Comparison of ENCODE assay signal across 35 cellular contexts in the genomic region with DNA sequence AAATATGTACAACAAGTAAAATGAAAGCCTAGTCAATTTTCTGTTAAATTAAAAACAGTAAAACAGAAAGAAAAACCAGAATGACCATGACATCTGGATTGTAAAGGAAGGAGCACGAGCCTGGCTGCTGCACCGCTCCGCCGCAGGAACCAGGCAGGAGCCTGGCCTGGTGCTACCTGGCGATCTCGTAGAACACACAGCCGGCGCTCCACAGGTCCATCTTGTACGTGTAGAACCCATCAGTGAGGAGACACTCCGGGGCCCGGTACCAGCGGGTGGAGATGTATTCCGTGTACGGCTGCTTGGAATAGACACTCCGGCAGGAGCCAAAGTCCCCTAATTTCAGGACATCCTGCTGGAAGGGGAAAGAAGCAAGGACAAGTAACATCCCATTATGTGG.
"Had no signal": no experiment of that assay in that cellular context is flagged by ENCODE, and none has a peak within 500 bp of the region (broad histone marks: within the 10 kb centered on the region; RNA-seq: fewer than 3 reads in every experiment).

No MANE protein-coding gene starts in this region.

- H3K4me1 ChIP-seq: adrenal gland, breast epithelium had no signal

- H3K27ac ChIP-seq: adrenal gland, body of pancreas, brain microvascular endothelial cell, breast epithelium, VCaP had no signal

- H3K27ac Mint-ChIP-seq: activated B cell treated with CpG ODN at 0.5 μM for 24 hours; activated CD4-positive, alpha-beta memory T cell treated with anti-CD3 and anti-CD28 coated beads for 36 hours; activated CD4-positive, alpha-beta T cell treated with anti-CD3 and anti-CD28 coated beads, Interleukin-2, amount 10 ng/mL, durations not matched to agents 24 days and 14 days; activated CD8-positive, alpha-beta T cell treated with anti-CD3 and anti-CD28 coated beads for 36 hours; activated naive CD4-positive, alpha-beta T cell treated with anti-CD3 and anti-CD28 coated beads for 36 hours; activated naive CD4-positive, alpha-beta T cell treated with anti-CD3 and anti-CD28 coated beads, Interleukin-2, amount 50 U/mL, for 72 hours; activated naive CD8-positive, alpha-beta T cell treated with anti-CD3 and anti-CD28 coated beads for 36 hours; activated T-cell treated with anti-CD3 and anti-CD28 coated beads, Interleukin-2, amount 50 U/mL, for 72 hours; activated T-helper 1 cell treated with anti-CD3 and anti-CD28 coated beads, Interleukin-12 subunit alpha, Interleukin-12 subunit beta, Interleukin-2, Interleukin-4 antibody, amounts not matched to agents 30 ng/mL and 10 ng/mL and 1 ng/mL, durations not matched to agents 14 hours and 24 hours and 36 hours; activated T-helper 17 cell treated with anti-CD3 and anti-CD28 coated beads, Interleukin-2, amount 50 U/mL, for 72 hours; T-helper 1 cell treated with Interleukin-12 subunit alpha and Interleukin-12 subunit beta and Interleukin-4 antibody, amounts not matched to agents 30 μg/mL and 1 μg/mL, for 36 hours; T-helper 2 cell treated with Interferon-gamma antibody and Interleukin-4, amounts not matched to agents 5 μg/mL and 100 μg/mL, for 36 hours had no signal

- H3K9me3 Mint-ChIP-seq: activated B cell treated with CpG ODN at 0.5 μM for 24 hours; activated CD4-positive, alpha-beta memory T cell treated with anti-CD3 and anti-CD28 coated beads for 36 hours; activated CD4-positive, alpha-beta T cell treated with anti-CD3 and anti-CD28 coated beads, Interleukin-2, amount 10 ng/mL, durations not matched to agents 24 days and 14 days; activated CD8-positive, alpha-beta T cell treated with anti-CD3 and anti-CD28 coated beads for 36 hours; activated naive CD4-positive, alpha-beta T cell treated with anti-CD3 and anti-CD28 coated beads for 36 hours; activated naive CD4-positive, alpha-beta T cell treated with anti-CD3 and anti-CD28 coated beads, Interleukin-2, amount 50 U/mL, for 72 hours; activated naive CD8-positive, alpha-beta T cell treated with anti-CD3 and anti-CD28 coated beads for 36 hours; activated T-cell treated with anti-CD3 and anti-CD28 coated beads, Interleukin-2, amount 50 U/mL, for 4 hours; activated T-cell treated with anti-CD3 and anti-CD28 coated beads, Interleukin-2, amount 50 U/mL, for 72 hours; activated T-helper 1 cell treated with anti-CD3 and anti-CD28 coated beads, Interleukin-12 subunit alpha, Interleukin-12 subunit beta, Interleukin-2, Interleukin-4 antibody, amounts not matched to agents 30 ng/mL and 10 ng/mL and 1 ng/mL, durations not matched to agents 14 hours and 24 hours and 36 hours; activated T-helper 17 cell treated with anti-CD3 and anti-CD28 coated beads, Interleukin-2, amount 50 U/mL, for 72 hours; T-helper 1 cell treated with Interleukin-12 subunit alpha and Interleukin-12 subunit beta and Interleukin-4 antibody, amounts not matched to agents 30 μg/mL and 1 μg/mL, for 36 hours; T-helper 2 cell treated with Interferon-gamma antibody and Interleukin-4, amounts not matched to agents 5 μg/mL and 100 μg/mL, for 36 hours had no signal

- H3K27me3 ChIP-seq: adrenal gland, body of pancreas, brain microvascular endothelial cell, breast epithelium had no signal

- H3K36me3 Mint-ChIP-seq: activated CD4-positive, alpha-beta memory T cell treated with anti-CD3 and anti-CD28 coated beads for 36 hours; activated naive CD4-positive, alpha-beta T cell treated with anti-CD3 and anti-CD28 coated beads, Interleukin-2, amount 50 U/mL, for 72 hours; activated naive CD8-positive, alpha-beta T cell treated with anti-CD3 and anti-CD28 coated beads for 36 hours had no signal

- H3K36me3 ChIP-seq: adrenal gland, breast epithelium had no signal

- H3K4me1 Mint-ChIP-seq: activated B cell treated with CpG ODN at 0.5 μM for 24 hours; activated CD4-positive, alpha-beta T cell treated with anti-CD3 and anti-CD28 coated beads, Interleukin-2, amount 10 ng/mL, durations not matched to agents 24 days and 14 days; activated naive CD8-positive, alpha-beta T cell treated with anti-CD3 and anti-CD28 coated beads for 36 hours; activated T-helper 17 cell treated with anti-CD3 and anti-CD28 coated beads, Interleukin-2, amount 50 U/mL, for 72 hours had no signal

- H3K4me3 ChIP-seq: adrenal gland, body of pancreas, breast epithelium had no signal

- H3K27me3 Mint-ChIP-seq: activated B cell treated with CpG ODN at 0.5 μM for 24 hours; activated CD4-positive, alpha-beta memory T cell treated with anti-CD3 and anti-CD28 coated beads for 36 hours; activated CD4-positive, alpha-beta T cell treated with anti-CD3 and anti-CD28 coated beads, Interleukin-2, amount 10 ng/mL, durations not matched to agents 24 days and 14 days; activated naive CD8-positive, alpha-beta T cell treated with anti-CD3 and anti-CD28 coated beads for 36 hours; activated T-helper 17 cell treated with anti-CD3 and anti-CD28 coated beads, Interleukin-2, amount 50 U/mL, for 72 hours had no signal

- H3K9me3 ChIP-seq: adrenal gland, body of pancreas, breast epithelium had no signal

- H3K4me3 Mint-ChIP-seq: activated B cell treated with CpG ODN at 0.5 μM for 24 hours; activated CD4-positive, alpha-beta memory T cell treated with anti-CD3 and anti-CD28 coated beads for 36 hours; activated CD4-positive, alpha-beta T cell treated with anti-CD3 and anti-CD28 coated beads, Interleukin-2, amount 10 ng/mL, durations not matched to agents 24 days and 14 days; activated CD8-positive, alpha-beta T cell treated with anti-CD3 and anti-CD28 coated beads for 36 hours; activated naive CD4-positive, alpha-beta T cell treated with anti-CD3 and anti-CD28 coated beads for 36 hours; activated naive CD8-positive, alpha-beta T cell treated with anti-CD3 and anti-CD28 coated beads for 36 hours; activated T-cell treated with anti-CD3 and anti-CD28 coated beads, Interleukin-2, amount 50 U/mL, for 4 hours; activated T-cell treated with anti-CD3 and anti-CD28 coated beads, Interleukin-2, amount 50 U/mL, for 72 hours; activated T-helper 1 cell treated with anti-CD3 and anti-CD28 coated beads, Interleukin-12 subunit alpha, Interleukin-12 subunit beta, Interleukin-2, Interleukin-4 antibody, amounts not matched to agents 30 ng/mL and 10 ng/mL and 1 ng/mL, durations not matched to agents 14 hours and 24 hours and 36 hours; activated T-helper 17 cell treated with anti-CD3 and anti-CD28 coated beads, Interleukin-2, amount 50 U/mL, for 72 hours; T-helper 1 cell treated with Interleukin-12 subunit alpha and Interleukin-12 subunit beta and Interleukin-4 antibody, amounts not matched to agents 30 μg/mL and 1 μg/mL, for 36 hours; T-helper 2 cell treated with Interferon-gamma antibody and Interleukin-4, amounts not matched to agents 5 μg/mL and 100 μg/mL, for 36 hours had no signal

- DNase-seq: activated B cell treated with CpG ODN at 0.5 μM for 24 hours; activated CD4-positive, alpha-beta memory T cell treated with anti-CD3 and anti-CD28 coated beads for 36 hours; activated CD4-positive, alpha-beta T cell treated with anti-CD3 and anti-CD28 coated beads for 4 hours; activated CD4-positive, alpha-beta T cell treated with anti-CD3 and anti-CD28 coated beads, Interleukin-2, amount 10 ng/mL, durations not matched to agents 24 days and 14 days; activated CD4-positive, alpha-beta T cell treated with anti-CD3 and anti-CD28 coated beads, Interleukin-2, amount 50 U/mL, for 1 hour; activated CD4-positive, alpha-beta T cell treated with anti-CD3 and anti-CD28 coated beads, Interleukin-2, amount 50 U/mL, for 4 hours; activated CD4-positive, CD25-positive, alpha-beta regulatory T cell treated with anti-CD3 and anti-CD28 coated beads, Interleukin-2, amount 50 U/mL, for 72 hours; activated CD8-positive, alpha-beta memory T cell treated with anti-CD3 and anti-CD28 coated beads, Interleukin-2, amount 50 U/mL, for 4 hours; activated CD8-positive, alpha-beta T cell treated with anti-CD3 and anti-CD28 coated beads for 36 hours; activated effector memory CD4-positive, alpha-beta T cell treated with anti-CD3 and anti-CD28 coated beads, Interleukin-2, amount 50 U/mL, for 16 hours; activated gamma-delta T cell treated with Interleukin-2 at 50 U/mL for 16 hours; activated naive CD4-positive, alpha-beta T cell; activated naive CD4-positive, alpha-beta T cell treated with anti-CD3 and anti-CD28 coated beads for 36 hours; activated naive CD4-positive, alpha-beta T cell treated with anti-CD3 and anti-CD28 coated beads, Interleukin-2, amount 50 U/mL, for 16 hours; activated naive CD8-positive, alpha-beta T cell treated with anti-CD3 and anti-CD28 coated beads for 36 hours; activated T-cell treated with anti-CD3 and anti-CD28 coated beads for 4 hours; activated T-cell treated with anti-CD3 and anti-CD28 coated beads, Interleukin-2, amount 50 U/mL, for 1 hour; activated T-cell treated with anti-CD3 and anti-CD28 coated beads, Interleukin-2, amount 50 U/mL, for 4 hours; activated T-cell treated with anti-CD3 and anti-CD28 coated beads, Interleukin-2, amount 50 U/mL, for 72 hours; adrenal gland; amniotic stem cell; aorta; body of pancreas; brain microvascular endothelial cell; central memory CD4-positive, alpha-beta T cell; T-helper 1 cell; T-helper 2 cell; T-helper 9 cell had no signal
